Comparison of ENCODE assay signal across 1 cellular context in genomic region chr20:41134362-41135186, GRCh38.
A peak's percentile ranks its signal among the peaks of the same experiment; 100 is the strongest.
TF ChIP-seq lines count a peak whose summit lies in the region.

No MANE protein-coding gene starts in this region.

TF ChIP-seq in K562, 482 proteins besides CTCF, POLR2A, EP300 and RAD21 (continued from another document):
- TF ChIP-seq ZBTB11 (CRISPR knock-in tag; IDR thresholded peaks at IDR 0.05) (0 out of 6 replicates have a peak, but pooled peaks of 1 of the 3 experiments have one; percentile 22), EZH2 (IDR thresholded peaks at IDR 0.05; ENCODE audit: borderline replicate concordance, low read depth, low read length) (no peak), RBM14 (IDR thresholded peaks at IDR 0.05; ENCODE audit: borderline replicate concordance, insufficient read depth, low read depth, low read length) (no peak)
